ENCODE assay signal across 12 cellular contexts in genomic region chr5:42656661-42657035, GRCh38.
DNase-seq lines count a peak whose midpoint lies in the region; TF ChIP-seq lines count a peak whose summit lies in the region.
"Had no signal": no experiment of that assay in that cellular context is flagged by ENCODE, and none has a peak within 500 bp of the region (broad histone marks: within the 10 kb centered on the region; RNA-seq: fewer than 3 reads in every experiment).

No MANE protein-coding gene starts in this region.

- H3K9me2 ChIP-seq in OCI-LY7 (ENCODE audit: insufficient read depth, low read length): no peaks in the 10 kb centered on the region

- intact Hi-C loops in OCI-LY7 (cut with micrococcal nuclease; ENCODE audit: unreplicated experiment): no loop called here

- no peak overlapping the region for H3K27ac ChIP-seq in OCI-LY7 (ENCODE audit: low read depth, low read length, poor library complexity, severe bottlenecking)
- H3K27ac ChIP-seq: colonic mucosa had no signal

- no peaks in the 10 kb centered on the region for H3K4me1 ChIP-seq in OCI-LY7 (ENCODE audit: insufficient read depth, low read length, poor library complexity, severe bottlenecking)
- H3K4me1 ChIP-seq: colonic mucosa had no signal

- H3K79me2 ChIP-seq in OCI-LY7 (ENCODE audit: insufficient read depth, low read depth, low read length): no peaks in the 10 kb centered on the region

- peak; percentile 18 for DNase-seq in DMS153 (lab: John Stamatoyannopoulos, UW)
- DNase-seq in OCI-LY7 (ENCODE audit: low spot score): peak; percentile 24
- DNase-seq in fibroblast of peridontal ligament (ENCODE audit: extremely low read depth): peak; percentile 9
- peak; percentile 15 for DNase-seq in pons (ENCODE audit: low spot score)
- no peak for DNase-seq in SKM-1 treated with dmso at 0.1 percent for 144 hours (lab: John Stamatoyannopoulos, UW; ENCODE audit: unreplicated experiment)
- DNase-seq in SHP77 (lab: John Stamatoyannopoulos, UW): no peak
- no peak for DNase-seq in stimulated activated CD4-positive, alpha-beta T cell treated with anti-CD3 and anti-CD28 coated beads, Interleukin-2, amount 100 ng/mL, for 24 hours
- no peak for DNase-seq in NCI-H1436 treated with DMSO at 0.1 percent for 48 hours (lab: John Stamatoyannopoulos, UW)
- DNase-seq: colonic mucosa, KG1, retina, RPMI8226 had no signal

- no peak overlapping the region for H3K4me3 ChIP-seq in OCI-LY7 (ENCODE audit: low read depth, low read length, poor library complexity, severe bottlenecking)
- H3K4me3 ChIP-seq: colonic mucosa had no signal

- no TSS peak for BruUV-seq in OCI-LY7 (replicated peaks; lab: Mats Ljungman, UMichigan)

- TF ChIP-seq CTCF in OCI-LY7 (conservative IDR thresholded peaks at IDR 0.05; ENCODE audit: low read length): peak; percentile 64

- CTCF ChIA-PET in OCI-LY7 (lab: Charles Lee; ENCODE audit: unreplicated experiment): no interaction called here

- H3K36me3 ChIP-seq in OCI-LY7 (ENCODE audit: insufficient read depth, low read length): no peaks in the 10 kb centered on the region
- H3K36me3 ChIP-seq: colonic mucosa had no signal

- H3K4me2 ChIP-seq in OCI-LY7 (ENCODE audit: low read length): peak overlapping the region; percentile 37; the same call in 1 of the 2 replicates

- H2AFZ ChIP-seq in OCI-LY7 (ENCODE audit: low read length): peak overlapping the region; percentile 35; the same call in 1 of the 2 replicates

- no peaks in the 10 kb centered on the region for H4K20me1 ChIP-seq in OCI-LY7 (ENCODE audit: insufficient read depth, low read length)

- H3K9me3 ChIP-seq in OCI-LY7 (ENCODE audit: low read length): no peaks in the 10 kb centered on the region
- H3K9me3 ChIP-seq: colonic mucosa had no signal

- POLR2A ChIA-PET in OCI-LY7 (lab: Charles Lee): interaction anchor here (0.6 to 0.8 kb wide), 2 partner anchors 25 to 66 kb away, joined by 3 read pairs; no protein-coding TSS in a partner anchor

Comparison
In these comparisons a context has a peak if more than half of its experiments do, and no peak if none do; other contexts are left out.
1. DNase-seq: peak in DMS153 (single experiment), OCI-LY7 (single experiment), fibroblast of peridontal ligament (single experiment) and pons (single experiment); none in SKM-1 treated with dmso at 0.1 percent for 144 hours (single experiment), SHP77 (0 of 2), stimulated activated CD4-positive, alpha-beta T cell treated with anti-CD3 and anti-CD28 coated beads, Interleukin-2, amount 100 ng/mL, for 24 hours (0 of 2) and NCI-H1436 treated with DMSO at 0.1 percent for 48 hours (single experiment).